ENCODE assay signal across 11 cellular contexts in the genomic region with DNA sequence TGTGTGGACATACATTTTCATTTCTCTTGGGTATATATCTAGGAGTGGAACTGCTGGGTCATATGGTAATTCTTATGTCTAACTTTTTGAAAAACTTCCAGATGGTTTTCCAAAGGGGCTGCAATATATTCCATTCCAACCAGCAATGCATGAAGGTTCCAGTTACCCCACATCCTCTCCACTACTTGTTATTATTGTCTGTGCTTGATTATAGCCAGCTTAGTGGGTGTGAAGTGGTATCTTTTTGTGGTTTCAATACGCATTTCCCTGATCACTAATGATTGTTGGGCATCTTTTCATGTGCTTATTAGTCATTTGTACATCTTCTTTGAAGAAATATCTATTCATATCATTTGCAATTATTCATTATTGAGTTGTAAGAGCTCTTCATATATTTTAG. TPM values are rescaled to one million over a fixed set of nuclear protein-coding genes. Genes with fewer than 3 reads are reported as not detected.
"Had no signal": no experiment of that assay in that cellular context is flagged by ENCODE, and none has a peak within 500 bp of the region (broad histone marks: within the 10 kb centered on the region; RNA-seq: fewer than 3 reads in every experiment).

No MANE protein-coding gene starts in this region.

- DNase-seq: GM23248, GOT3, H7, IMR-90, KG1 had no signal

- H3K4me3 ChIP-seq: GM23248, HAP-1, K562 had no signal

- FAIRE-seq: HTR-8/SVneo, K562 had no signal

- ATAC-seq: HCT116, K562 had no signal

- H3K27ac ChIP-seq: GM23248 had no signal

- H3K4me1 ChIP-seq: HAP-1 had no signal

RNA-seq across cellular contexts. Expression of gene S100G, which starts 31.5 kb away (rescaled TPM):
- total RNA-seq: GM23248, H4, H7, HT-29, IMR-90, K562 had no signal
